ENCODE assay signal across 21 cellular contexts in the genomic region with DNA sequence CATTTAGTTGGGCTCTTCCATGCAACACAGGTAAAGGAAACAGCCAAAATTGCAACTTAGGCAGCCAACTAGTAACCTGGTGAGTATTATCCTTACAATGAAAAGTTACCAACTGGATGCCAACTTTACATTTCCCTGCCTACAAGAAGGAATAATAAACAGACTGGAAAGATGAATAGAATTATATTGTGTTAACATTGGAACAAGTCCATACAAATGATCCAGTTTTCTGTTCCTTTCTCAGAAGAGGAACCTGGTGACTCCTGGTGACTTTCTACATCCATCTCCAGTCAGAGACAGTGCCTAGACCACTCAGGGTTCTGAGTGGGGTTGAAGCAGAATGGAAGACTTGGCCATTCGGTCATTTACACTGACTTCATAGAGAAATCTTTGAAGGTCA.
"Had no signal": no experiment of that assay in that cellular context is flagged by ENCODE, and none has a peak within 500 bp of the region (broad histone marks: within the 10 kb centered on the region; RNA-seq: fewer than 3 reads in every experiment).

No MANE protein-coding gene starts in this region.

- H3K4me1 Mint-ChIP-seq: neural progenitor cell had no signal

- H3K9me3 Mint-ChIP-seq: activated CD4-positive, alpha-beta memory T cell treated with anti-CD3 and anti-CD28 coated beads for 36 hours; activated naive CD4-positive, alpha-beta T cell treated with anti-CD3 and anti-CD28 coated beads, Interleukin-2, amount 50 U/mL, for 24 hours; brain; naive B cell; neural progenitor cell; T-helper 1 cell treated with Interleukin-12 subunit alpha and Interleukin-12 subunit beta and Interleukin-4 antibody, amounts not matched to agents 30 μg/mL and 1 μg/mL, for 36 hours had no signal

- H3K36me3 ChIP-seq: neural progenitor cell, uterus had no signal

- H3K4me1 ChIP-seq: neural progenitor cell, uterus had no signal

- H3K27ac ChIP-seq: neural progenitor cell, testis, uterus had no signal

- H2AFZ ChIP-seq: neural progenitor cell had no signal

- H3K9ac ChIP-seq: neural progenitor cell had no signal

- H3K27ac Mint-ChIP-seq: activated CD4-positive, alpha-beta memory T cell treated with anti-CD3 and anti-CD28 coated beads for 36 hours; activated naive CD4-positive, alpha-beta T cell treated with anti-CD3 and anti-CD28 coated beads, Interleukin-2, amount 50 U/mL, for 24 hours; neural progenitor cell; progenitor cell of endocrine pancreas; T-helper 1 cell treated with Interleukin-12 subunit alpha and Interleukin-12 subunit beta and Interleukin-4 antibody, amounts not matched to agents 30 μg/mL and 1 μg/mL, for 36 hours had no signal

- H3K9me3 ChIP-seq: testis, uterus had no signal

- DNase-seq: activated CD4-positive, alpha-beta memory T cell treated with anti-CD3 and anti-CD28 coated beads for 36 hours; activated CD4-positive, alpha-beta T cell treated with anti-CD3 and anti-CD28 coated beads for 48 hours; activated CD4-positive, CD25-positive, alpha-beta regulatory T cell; activated effector memory CD4-positive, alpha-beta T cell treated with anti-CD3 and anti-CD28 coated beads, Interleukin-2, amount 50 U/mL, for 16 hours; aorta; caudate nucleus; dermis blood vessel endothelial cell; effector CD8-positive, alpha-beta T cell; erythroblast; hippocampal formation; mesenchymal stem cell; naive B cell; T1000; testis; trophoblast cell; uterus had no signal

- H3K4me3 ChIP-seq: neural progenitor cell, testis, uterus had no signal

- H3K36me3 Mint-ChIP-seq: activated CD4-positive, alpha-beta memory T cell treated with anti-CD3 and anti-CD28 coated beads for 36 hours; activated naive CD4-positive, alpha-beta T cell treated with anti-CD3 and anti-CD28 coated beads, Interleukin-2, amount 50 U/mL, for 24 hours; brain; neural progenitor cell had no signal

- H3K27me3 Mint-ChIP-seq: activated CD4-positive, alpha-beta memory T cell treated with anti-CD3 and anti-CD28 coated beads for 36 hours; activated naive CD4-positive, alpha-beta T cell treated with anti-CD3 and anti-CD28 coated beads, Interleukin-2, amount 50 U/mL, for 24 hours; brain; naive B cell; progenitor cell of endocrine pancreas had no signal

- H3K4me3 Mint-ChIP-seq: activated CD4-positive, alpha-beta memory T cell treated with anti-CD3 and anti-CD28 coated beads for 36 hours; activated naive CD4-positive, alpha-beta T cell treated with anti-CD3 and anti-CD28 coated beads, Interleukin-2, amount 50 U/mL, for 24 hours; neural progenitor cell; T-helper 1 cell treated with Interleukin-12 subunit alpha and Interleukin-12 subunit beta and Interleukin-4 antibody, amounts not matched to agents 30 μg/mL and 1 μg/mL, for 36 hours had no signal

- H3K27me3 ChIP-seq: neural progenitor cell, testis, uterus had no signal

- H3K4me2 ChIP-seq: neural progenitor cell had no signal
